ENCODE assay signal across 1 cellular context in the genomic region with DNA sequence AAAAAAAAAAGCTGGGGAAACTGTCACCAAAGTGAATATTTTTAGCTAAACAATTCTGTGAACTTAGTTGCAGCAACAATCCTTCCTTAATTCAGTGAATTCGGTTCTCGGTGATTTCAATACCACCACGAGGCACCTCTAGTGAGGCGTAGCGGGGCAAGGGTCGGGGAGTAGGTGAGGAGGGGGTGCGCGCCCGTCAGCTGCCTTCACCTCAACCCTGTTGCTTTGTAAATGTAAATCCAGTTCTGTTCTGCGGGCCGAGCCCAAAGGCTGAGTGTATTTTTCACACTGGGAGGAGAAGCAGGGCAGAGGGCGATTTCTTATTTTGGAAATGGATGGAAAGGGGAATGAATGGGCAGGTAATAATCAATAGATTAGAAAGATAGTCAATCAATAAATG.
TF ChIP-seq lines count a peak whose summit lies in the region.

No MANE protein-coding gene starts in this region.

TF ChIP-seq in WTC11, 78 proteins besides CTCF, POLR2A, EP300 and RAD21 (continued from another document):
- TF ChIP-seq, protein P1, sequence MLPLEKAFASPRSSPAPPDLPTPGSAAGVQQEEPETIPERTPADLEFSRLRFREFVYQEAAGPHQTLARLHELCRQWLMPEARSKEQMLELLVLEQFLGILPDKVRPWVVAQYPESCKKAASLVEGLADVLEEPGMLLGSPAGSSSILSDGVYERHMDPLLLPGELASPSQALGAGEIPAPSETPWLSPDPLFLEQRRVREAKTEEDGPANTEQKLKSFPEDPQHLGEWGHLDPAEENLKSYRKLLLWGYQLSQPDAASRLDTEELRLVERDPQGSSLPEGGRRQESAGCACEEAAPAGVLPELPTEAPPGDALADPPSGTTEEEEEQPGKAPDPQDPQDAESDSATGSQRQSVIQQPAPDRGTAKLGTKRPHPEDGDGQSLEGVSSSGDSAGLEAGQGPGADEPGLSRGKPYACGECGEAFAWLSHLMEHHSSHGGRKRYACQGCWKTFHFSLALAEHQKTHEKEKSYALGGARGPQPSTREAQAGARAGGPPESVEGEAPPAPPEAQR (CRISPR knock-in tag; IDR thresholded peaks at IDR 0.05), result no peak
- TF ChIP-seq, protein P2, sequence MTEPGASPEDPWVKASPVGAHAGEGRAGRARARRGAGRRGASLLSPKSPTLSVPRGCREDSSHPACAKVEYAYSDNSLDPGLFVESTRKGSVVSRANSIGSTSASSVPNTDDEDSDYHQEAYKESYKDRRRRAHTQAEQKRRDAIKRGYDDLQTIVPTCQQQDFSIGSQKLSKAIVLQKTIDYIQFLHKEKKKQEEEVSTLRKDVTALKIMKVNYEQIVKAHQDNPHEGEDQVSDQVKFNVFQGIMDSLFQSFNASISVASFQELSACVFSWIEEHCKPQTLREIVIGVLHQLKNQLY (CRISPR knock-in tag; IDR thresholded peaks at IDR 0.05), result no peak
- no peak for TF ChIP-seq ZNF219 (CRISPR knock-in tag; IDR thresholded peaks at IDR 0.05; ENCODE audit: borderline replicate concordance)
- TF ChIP-seq PRRX2 (CRISPR knock-in tag; IDR thresholded peaks at IDR 0.05), result no peak
- TF ChIP-seq, protein P3, sequence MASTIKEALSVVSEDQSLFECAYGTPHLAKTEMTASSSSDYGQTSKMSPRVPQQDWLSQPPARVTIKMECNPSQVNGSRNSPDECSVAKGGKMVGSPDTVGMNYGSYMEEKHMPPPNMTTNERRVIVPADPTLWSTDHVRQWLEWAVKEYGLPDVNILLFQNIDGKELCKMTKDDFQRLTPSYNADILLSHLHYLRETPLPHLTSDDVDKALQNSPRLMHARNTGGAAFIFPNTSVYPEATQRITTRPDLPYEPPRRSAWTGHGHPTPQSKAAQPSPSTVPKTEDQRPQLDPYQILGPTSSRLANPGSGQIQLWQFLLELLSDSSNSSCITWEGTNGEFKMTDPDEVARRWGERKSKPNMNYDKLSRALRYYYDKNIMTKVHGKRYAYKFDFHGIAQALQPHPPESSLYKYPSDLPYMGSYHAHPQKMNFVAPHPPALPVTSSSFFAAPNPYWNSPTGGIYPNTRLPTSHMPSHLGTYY (CRISPR knock-in tag; IDR thresholded peaks at IDR 0.05), result no peak
- no peak for TF ChIP-seq JUN (CRISPR knock-in tag; IDR thresholded peaks at IDR 0.05)
- TF ChIP-seq, protein P4, sequence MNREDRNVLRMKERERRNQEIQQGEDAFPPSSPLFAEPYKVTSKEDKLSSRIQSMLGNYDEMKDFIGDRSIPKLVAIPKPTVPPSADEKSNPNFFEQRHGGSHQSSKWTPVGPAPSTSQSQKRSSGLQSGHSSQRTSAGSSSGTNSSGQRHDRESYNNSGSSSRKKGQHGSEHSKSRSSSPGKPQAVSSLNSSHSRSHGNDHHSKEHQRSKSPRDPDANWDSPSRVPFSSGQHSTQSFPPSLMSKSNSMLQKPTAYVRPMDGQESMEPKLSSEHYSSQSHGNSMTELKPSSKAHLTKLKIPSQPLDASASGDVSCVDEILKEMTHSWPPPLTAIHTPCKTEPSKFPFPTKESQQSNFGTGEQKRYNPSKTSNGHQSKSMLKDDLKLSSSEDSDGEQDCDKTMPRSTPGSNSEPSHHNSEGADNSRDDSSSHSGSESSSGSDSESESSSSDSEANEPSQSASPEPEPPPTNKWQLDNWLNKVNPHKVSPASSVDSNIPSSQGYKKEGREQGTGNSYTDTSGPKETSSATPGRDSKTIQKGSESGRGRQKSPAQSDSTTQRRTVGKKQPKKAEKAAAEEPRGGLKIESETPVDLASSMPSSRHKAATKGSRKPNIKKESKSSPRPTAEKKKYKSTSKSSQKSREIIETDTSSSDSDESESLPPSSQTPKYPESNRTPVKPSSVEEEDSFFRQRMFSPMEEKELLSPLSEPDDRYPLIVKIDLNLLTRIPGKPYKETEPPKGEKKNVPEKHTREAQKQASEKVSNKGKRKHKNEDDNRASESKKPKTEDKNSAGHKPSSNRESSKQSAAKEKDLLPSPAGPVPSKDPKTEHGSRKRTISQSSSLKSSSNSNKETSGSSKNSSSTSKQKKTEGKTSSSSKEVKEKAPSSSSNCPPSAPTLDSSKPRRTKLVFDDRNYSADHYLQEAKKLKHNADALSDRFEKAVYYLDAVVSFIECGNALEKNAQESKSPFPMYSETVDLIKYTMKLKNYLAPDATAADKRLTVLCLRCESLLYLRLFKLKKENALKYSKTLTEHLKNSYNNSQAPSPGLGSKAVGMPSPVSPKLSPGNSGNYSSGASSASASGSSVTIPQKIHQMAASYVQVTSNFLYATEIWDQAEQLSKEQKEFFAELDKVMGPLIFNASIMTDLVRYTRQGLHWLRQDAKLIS (CRISPR knock-in tag; IDR thresholded peaks at IDR 0.05; ENCODE audit: borderline replicate concordance), result no peak
- no peak for TF ChIP-seq CREB1 (CRISPR knock-in tag; IDR thresholded peaks at IDR 0.05)
- TF ChIP-seq, protein P5, sequence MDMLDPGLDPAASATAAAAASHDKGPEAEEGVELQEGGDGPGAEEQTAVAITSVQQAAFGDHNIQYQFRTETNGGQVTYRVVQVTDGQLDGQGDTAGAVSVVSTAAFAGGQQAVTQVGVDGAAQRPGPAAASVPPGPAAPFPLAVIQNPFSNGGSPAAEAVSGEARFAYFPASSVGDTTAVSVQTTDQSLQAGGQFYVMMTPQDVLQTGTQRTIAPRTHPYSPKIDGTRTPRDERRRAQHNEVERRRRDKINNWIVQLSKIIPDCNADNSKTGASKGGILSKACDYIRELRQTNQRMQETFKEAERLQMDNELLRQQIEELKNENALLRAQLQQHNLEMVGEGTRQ (CRISPR knock-in tag; IDR thresholded peaks at IDR 0.05), result no peak
- no peak for TF ChIP-seq GTF2I (CRISPR knock-in tag; conservative IDR thresholded peaks at IDR 0.05)
- TF ChIP-seq SMAD3 (CRISPR knock-in tag; IDR thresholded peaks at IDR 0.05; ENCODE audit: borderline replicate concordance), result no peak
- TF ChIP-seq SP1 (CRISPR knock-in tag; conservative IDR thresholded peaks at IDR 0.05), result no peak
- TF ChIP-seq, protein P6, sequence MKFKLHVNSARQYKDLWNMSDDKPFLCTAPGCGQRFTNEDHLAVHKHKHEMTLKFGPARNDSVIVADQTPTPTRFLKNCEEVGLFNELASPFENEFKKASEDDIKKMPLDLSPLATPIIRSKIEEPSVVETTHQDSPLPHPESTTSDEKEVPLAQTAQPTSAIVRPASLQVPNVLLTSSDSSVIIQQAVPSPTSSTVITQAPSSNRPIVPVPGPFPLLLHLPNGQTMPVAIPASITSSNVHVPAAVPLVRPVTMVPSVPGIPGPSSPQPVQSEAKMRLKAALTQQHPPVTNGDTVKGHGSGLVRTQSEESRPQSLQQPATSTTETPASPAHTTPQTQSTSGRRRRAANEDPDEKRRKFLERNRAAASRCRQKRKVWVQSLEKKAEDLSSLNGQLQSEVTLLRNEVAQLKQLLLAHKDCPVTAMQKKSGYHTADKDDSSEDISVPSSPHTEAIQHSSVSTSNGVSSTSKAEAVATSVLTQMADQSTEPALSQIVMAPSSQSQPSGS (CRISPR knock-in tag; IDR thresholded peaks at IDR 0.05; ENCODE audit: borderline replicate concordance, low read depth), result no peak
- no peak for TF ChIP-seq NFATC4 (CRISPR knock-in tag; IDR thresholded peaks at IDR 0.05)
- TF ChIP-seq, protein P7, sequence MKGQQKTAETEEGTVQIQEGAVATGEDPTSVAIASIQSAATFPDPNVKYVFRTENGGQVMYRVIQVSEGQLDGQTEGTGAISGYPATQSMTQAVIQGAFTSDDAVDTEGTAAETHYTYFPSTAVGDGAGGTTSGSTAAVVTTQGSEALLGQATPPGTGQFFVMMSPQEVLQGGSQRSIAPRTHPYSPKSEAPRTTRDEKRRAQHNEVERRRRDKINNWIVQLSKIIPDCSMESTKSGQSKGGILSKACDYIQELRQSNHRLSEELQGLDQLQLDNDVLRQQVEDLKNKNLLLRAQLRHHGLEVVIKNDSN (CRISPR knock-in tag; IDR thresholded peaks at IDR 0.05), result no peak
